In genomic region chr9:136617746-136618577, GRCh38 we compare ENCODE assay signal across 15 cellular contexts. TPM values are rescaled to one million over a fixed set of nuclear protein-coding genes. Genes with fewer than 3 reads are reported as not detected.
DNase-seq lines count a peak whose midpoint lies in the region; ATAC-seq and TF ChIP-seq lines count a peak whose summit lies in the region.
"Had no signal": no experiment of that assay in that cellular context is flagged by ENCODE, and none has a peak within 500 bp of the region (broad histone marks: within the 10 kb centered on the region; RNA-seq: fewer than 3 reads in every experiment).

No MANE protein-coding gene starts in this region.

- no peak for TF ChIP-seq CTCF in GM10266 (IDR thresholded peaks at IDR 0.05; ENCODE audit: control insufficient read depth, insufficient read depth, low read depth, missing control alignments)

- H3K4me3 ChIP-seq in trophoblast cell (ENCODE audit: low read depth, low read length): no peak overlapping the region
- no peak overlapping the region for H3K4me3 ChIP-seq in MG63
- H3K4me3 ChIP-seq: cardiac muscle cell, sigmoid colon had no signal

- H3K36me3 ChIP-seq in trophoblast cell (ENCODE audit: control insufficient read depth in 1 of 2, insufficient read depth in 2 of 2, low read length in 2 of 2) (no peaks in the 10 kb centered on the region), MG63 (no peaks in the 10 kb centered on the region)
- H3K36me3 ChIP-seq: cardiac muscle cell, sigmoid colon had no signal

- no peak overlapping the region for H3K18ac ChIP-seq in trophoblast cell (ENCODE audit: low read length)

- no peak overlapping the region for H2BK120ac ChIP-seq in trophoblast cell (ENCODE audit: insufficient read depth, low read length, poor library complexity)

- H4K8ac ChIP-seq in trophoblast cell (ENCODE audit: low read depth, low read length): no peak overlapping the region

- H3K9me3 ChIP-seq in trophoblast cell (ENCODE audit: insufficient read depth, low read depth, low read length) (peaks cover 1% of the 10 kb centered on the region), MG63 (no peaks in the 10 kb centered on the region)
- H3K9me3 ChIP-seq: sigmoid colon had no signal

- no peak overlapping the region for H2BK5ac ChIP-seq in trophoblast cell (ENCODE audit: low read depth, low read length, poor library complexity)

- WGBS in trophoblast cell (ENCODE audit: extremely low coverage, insufficient coverage, insufficient read length): no CpG with 5 or more reads among the region's 26 CpGs

- no peak overlapping the region for H3K14ac ChIP-seq in trophoblast cell (ENCODE audit: low read length)

- DNase-seq in GF-D8 (lab: John Stamatoyannopoulos, UW) (peak; percentile 51), MV-4-11 (lab: John Stamatoyannopoulos, UW) (peak; percentile 19), iPS-NIHi11 (ENCODE audit: low spot score) (peak; percentile 9), trophoblast cell (no peak), MG63 (no peak), GM10266 (ENCODE audit: extremely low spot score) (no peak)
- DNase-seq: activated naive CD4-positive, alpha-beta T cell treated with Interleukin-2 at 50 U/mL for 16 hours; COR-L47; islet precursor cell; MM.1S; NCI-H69; sigmoid colon had no signal

- H3K79me2 ChIP-seq in trophoblast cell (ENCODE audit: control insufficient read depth, insufficient read depth, low read length, poor library complexity): peaks cover 2% of the 10 kb centered on the region

- H3K4me1 ChIP-seq in trophoblast cell (ENCODE audit: control insufficient read depth in 1 of 2, insufficient read depth in 2 of 2, low read length in 2 of 2): peaks cover 3 to 10% of the 10 kb centered on the region in 2 experiments

- H3K27me3 ChIP-seq in trophoblast cell (ENCODE audit: insufficient read depth, low read length) (no peaks in the 10 kb centered on the region), MG63 (no peaks in the 10 kb centered on the region)
- H3K27me3 ChIP-seq: cardiac muscle cell, sigmoid colon had no signal

- H3K23ac ChIP-seq in trophoblast cell (ENCODE audit: low read length): no peak overlapping the region

- H4K12ac ChIP-seq in trophoblast cell (ENCODE audit: low read depth, low read length): no peak overlapping the region

- ATAC-seq in GM21447 (IDR thresholded peaks at IDR 0.05; ENCODE audit: unreplicated experiment): no peak
- ATAC-seq: Right ventricle myocardium inferior had no signal

- H3K27ac ChIP-seq in trophoblast cell (ENCODE audit: low read depth, low read length): no peak overlapping the region
- H3K27ac ChIP-seq: cardiac muscle cell had no signal

- peaks cover 11% of the 10 kb centered on the region for H3K79me1 ChIP-seq in trophoblast cell (ENCODE audit: low read length)

- H4K91ac ChIP-seq in trophoblast cell (ENCODE audit: low read depth, low read length): peak overlapping the region; percentile 15

- H2BK12ac ChIP-seq in trophoblast cell (ENCODE audit: low read length): no peak overlapping the region

- no peak overlapping the region for H2AFZ ChIP-seq in trophoblast cell (ENCODE audit: insufficient read depth, low read length, poor library complexity)

- H3K4me2 ChIP-seq in trophoblast cell (ENCODE audit: low read length): no peak overlapping the region

- H3K9ac ChIP-seq in trophoblast cell (ENCODE audit: low read length): no peak overlapping the region

- no peak overlapping the region for H3K4ac ChIP-seq in trophoblast cell (ENCODE audit: low read depth, low read length)

- peak overlapping the region; percentile 4 for H2AK5ac ChIP-seq in trophoblast cell (ENCODE audit: low read length)

RNA-seq across cellular contexts. Expression of gene EGFL7, which starts 44.8 kb away (rescaled TPM):
- polyA plus RNA-seq in trophoblast cell (2013): 29.6 and 29.9 TPM in 2 replicates
- 24.5 and 25.9 TPM in 2 replicates for total RNA-seq in MG63 (2014; rRNA removed; shearing (Covaris generic); ENCODE audit: low replicate concordance)

Comparison
In these comparisons a context has a peak if more than half of its experiments do, and no peak if none do; other contexts are left out.
1. DNase-seq: peak in GF-D8 (single experiment), MV-4-11 (single experiment) and iPS-NIHi11 (single experiment); none in trophoblast cell (0 of 2), MG63 (single experiment) and GM10266 (single experiment).